22 cellular contexts compared by ENCODE assay signal in the genomic region with DNA sequence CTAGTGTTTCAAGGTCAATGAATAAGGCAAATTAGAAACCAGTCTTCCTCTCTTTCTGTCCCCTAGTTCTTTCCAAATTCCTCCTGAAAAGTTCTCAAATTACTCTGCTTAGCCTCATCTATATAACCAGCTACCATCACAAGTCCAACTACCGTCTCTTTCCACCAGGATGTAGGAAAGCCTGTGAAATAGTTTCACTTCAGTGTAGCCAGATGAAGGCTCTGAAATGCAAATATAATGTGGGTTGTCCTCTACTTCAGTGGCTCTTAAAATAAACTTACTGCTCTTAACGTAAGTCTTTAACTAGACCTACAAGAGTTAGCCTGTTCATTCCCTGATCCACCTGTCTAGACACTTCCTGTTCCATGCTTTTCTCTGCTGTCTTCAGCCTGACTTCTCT.
"Had no signal": no experiment of that assay in that cellular context is flagged by ENCODE, and none has a peak within 500 bp of the region (broad histone marks: within the 10 kb centered on the region; RNA-seq: fewer than 3 reads in every experiment).

No MANE protein-coding gene starts in this region.

- H3K36me3 Mint-ChIP-seq: memory B cell, natural killer cell had no signal

- ATAC-seq: esophagus mucosa; heart right ventricle; lower lobe of right lung; natural killer cell; stimulated activated naive CD8-positive, alpha-beta T cell treated with anti-CD3 and anti-CD28 coated beads, Interleukin-15, Interleukin-2, amounts not matched to agents 100 U/mL and 50 U/mL, for 24 hours had no signal

- H3K27me3 ChIP-seq: heart right ventricle, neural progenitor cell, ovary, right atrium auricular region, suprapubic skin, thyroid gland, upper lobe of left lung, uterus had no signal

- H3K4me1 ChIP-seq: heart right ventricle, left ventricle myocardium inferior, lower lobe of right lung, neural progenitor cell, right atrium auricular region, thyroid gland, upper lobe of left lung, uterus had no signal

- H3K4me1 Mint-ChIP-seq: memory B cell, mesothelial cell of epicardium, natural killer cell, neural progenitor cell had no signal

- DNase-seq: effector memory CD4-positive, alpha-beta T cell; heart right ventricle; hypothalamus; islet precursor cell; left ventricle myocardium inferior; lower lobe of right lung; natural killer cell; nucleus accumbens; ovary; small intestine; stimulated activated CD4-positive, alpha-beta T cell treated with anti-CD3 and anti-CD28 coated beads, Interleukin-12 subunit alpha, Interleukin-12 subunit beta, amount 100 ng/mL, for 4 hours; stimulated activated naive CD8-positive, alpha-beta T cell treated with anti-CD3 and anti-CD28 coated beads, Interleukin-15, Interleukin-2, amounts not matched to agents 100 U/mL and 50 U/mL, for 24 hours; thyroid gland; upper lobe of left lung; uterus had no signal

- H3K4me3 Mint-ChIP-seq: memory B cell, mesothelial cell of epicardium, natural killer cell, neural progenitor cell had no signal

- H3K9me3 ChIP-seq: lower lobe of right lung, ovary, right atrium auricular region, suprapubic skin, thyroid gland, upper lobe of left lung, uterus had no signal

- H3K27ac ChIP-seq: heart right ventricle, left ventricle myocardium inferior, lower lobe of right lung, neural progenitor cell, ovary, right atrium auricular region, suprapubic skin, thyroid gland, upper lobe of left lung, uterus had no signal

- H3K4me2 ChIP-seq: neural progenitor cell had no signal

- H3K27ac Mint-ChIP-seq: memory B cell, mesothelial cell of epicardium, natural killer cell, neural progenitor cell had no signal

- H3K36me3 ChIP-seq: heart right ventricle, left ventricle myocardium inferior, lower lobe of right lung, ovary, right atrium auricular region, suprapubic skin, thyroid gland, upper lobe of left lung, uterus had no signal

- H2AFZ ChIP-seq: neural progenitor cell had no signal

- H3K9me3 Mint-ChIP-seq: memory B cell had no signal

- H3K27me3 Mint-ChIP-seq: memory B cell had no signal

- H3K9ac ChIP-seq: neural progenitor cell had no signal

- FAIRE-seq: endometrium, small intestine had no signal

- H3K4me3 ChIP-seq: heart right ventricle, left ventricle myocardium inferior, lower lobe of right lung, neural progenitor cell, ovary, right atrium auricular region, suprapubic skin, thyroid gland, upper lobe of left lung, uterus had no signal
